2 cellular contexts compared by ENCODE assay signal in the genomic region with DNA sequence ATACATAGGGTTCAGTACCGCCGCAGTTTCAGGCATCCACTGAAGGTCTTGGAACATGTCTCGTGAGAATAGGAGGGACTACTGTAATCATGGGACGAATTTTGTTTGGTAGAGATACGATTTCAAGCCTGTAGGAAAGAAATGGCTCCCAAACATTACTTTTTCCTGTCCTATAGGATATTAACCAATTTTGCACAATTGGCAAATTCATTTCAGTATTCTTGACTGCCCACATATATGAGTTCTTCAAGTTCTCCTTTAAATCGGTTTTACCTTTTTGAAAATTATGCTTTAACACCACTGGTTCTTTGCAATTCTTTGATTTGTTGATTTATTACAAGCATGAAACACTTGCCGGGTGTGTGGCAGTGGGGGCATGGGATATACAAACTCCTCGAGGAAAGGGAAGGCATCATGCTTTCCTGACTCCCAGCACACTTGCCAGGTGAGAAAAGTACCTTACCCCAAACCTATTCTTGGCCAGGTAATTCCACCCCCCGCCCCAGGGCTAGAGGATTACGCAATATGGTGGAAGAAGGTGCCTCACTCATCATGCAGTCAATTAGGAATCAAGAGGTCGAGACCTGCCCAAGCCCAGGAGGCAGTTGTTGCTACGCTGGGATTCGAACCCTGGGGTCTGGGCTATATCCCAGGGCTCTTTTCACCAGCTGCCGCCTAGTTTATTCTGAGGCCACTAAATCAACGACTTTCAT.
TF ChIP-seq lines count a peak whose summit lies in the region.

No MANE protein-coding gene starts in this region.

TF ChIP-seq in HCT116, 20 proteins besides CTCF, POLR2A, EP300 and RAD21:
- no peak for TF ChIP-seq SP1 (IDR thresholded peaks at IDR 0.05; ENCODE audit: low read depth)
- TF ChIP-seq CEBPB (IDR thresholded peaks at IDR 0.05; ENCODE audit: low read depth) = peak; percentile 76; the same call in 1 of the 2 replicates

TF ChIP-seq in HepG2, 621 proteins besides CTCF, POLR2A, EP300 and RAD21:
- TF ChIP-seq CEBPB (IDR thresholded peaks at IDR 0.05; ENCODE audit: borderline replicate concordance, low read depth, low read length) (peak; percentile 90), MAFK (conservative IDR thresholded peaks at IDR 0.05 in 1 of 2, IDR thresholded peaks at IDR 0.05 in 1 of 2; ENCODE audit: low read length in 2 of 2) (peak; percentile 42 to 48; a peak in 1 of 4 replicates), ZNF674 (CRISPR knock-in tag; IDR thresholded peaks at IDR 0.05; ENCODE audit: low read depth) (no peak), ZNF891 (CRISPR knock-in tag; IDR thresholded peaks at IDR 0.05) (0 out of 2 replicates have a peak, but pooled peaks have one; percentile 18), SP5 (CRISPR knock-in tag; IDR thresholded peaks at IDR 0.05; ENCODE audit: borderline replicate concordance, low read depth) (no peak), DMAP1 (CRISPR knock-in tag; IDR thresholded peaks at IDR 0.05) (no peak; the same call in 1 of the 2 replicates), TEAD3 (CRISPR knock-in tag; optimal IDR thresholded peaks at IDR 0.05; ENCODE audit: borderline replicate concordance) (no peak), REL (CRISPR knock-in tag; conservative IDR thresholded peaks at IDR 0.05) (0 out of 2 replicates have a peak, but pooled peaks have one; percentile 30), CEBPG (CRISPR knock-in tag; IDR thresholded peaks at IDR 0.05) (peak; percentile 76), MAFF (IDR thresholded peaks at IDR 0.05; ENCODE audit: low read depth, low read length) (0 out of 2 replicates have a peak, but pooled peaks have one; percentile 11)
- TF ChIP-seq, protein P1, sequence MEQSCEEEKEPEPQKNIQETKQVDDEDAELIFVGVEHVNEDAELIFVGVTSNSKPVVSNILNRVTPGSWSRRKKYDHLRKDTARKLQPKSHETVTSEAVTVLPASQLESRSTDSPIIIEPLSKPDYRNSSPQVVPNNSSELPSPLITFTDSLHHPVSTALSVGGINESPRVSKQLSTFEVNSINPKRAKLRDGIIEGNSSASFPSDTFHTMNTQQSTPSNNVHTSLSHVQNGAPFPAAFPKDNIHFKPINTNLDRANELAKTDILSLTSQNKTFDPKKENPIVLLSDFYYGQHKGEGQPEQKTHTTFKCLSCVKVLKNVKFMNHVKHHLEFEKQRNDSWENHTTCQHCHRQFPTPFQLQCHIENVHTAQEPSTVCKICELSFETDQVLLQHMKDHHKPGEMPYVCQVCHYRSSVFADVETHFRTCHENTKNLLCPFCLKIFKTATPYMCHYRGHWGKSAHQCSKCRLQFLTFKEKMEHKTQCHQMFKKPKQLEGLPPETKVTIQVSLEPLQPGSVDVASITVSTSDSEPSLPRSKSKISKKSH (CRISPR knock-in tag; IDR thresholded peaks at IDR 0.05; ENCODE audit: borderline replicate concordance) = no peak
- TF ChIP-seq, protein P2, sequence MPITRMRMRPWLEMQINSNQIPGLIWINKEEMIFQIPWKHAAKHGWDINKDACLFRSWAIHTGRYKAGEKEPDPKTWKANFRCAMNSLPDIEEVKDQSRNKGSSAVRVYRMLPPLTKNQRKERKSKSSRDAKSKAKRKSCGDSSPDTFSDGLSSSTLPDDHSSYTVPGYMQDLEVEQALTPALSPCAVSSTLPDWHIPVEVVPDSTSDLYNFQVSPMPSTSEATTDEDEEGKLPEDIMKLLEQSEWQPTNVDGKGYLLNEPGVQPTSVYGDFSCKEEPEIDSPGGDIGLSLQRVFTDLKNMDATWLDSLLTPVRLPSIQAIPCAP (CRISPR knock-in tag; IDR thresholded peaks at IDR 0.05; ENCODE audit: low read depth) = no peak
- TF ChIP-seq, protein P3, sequence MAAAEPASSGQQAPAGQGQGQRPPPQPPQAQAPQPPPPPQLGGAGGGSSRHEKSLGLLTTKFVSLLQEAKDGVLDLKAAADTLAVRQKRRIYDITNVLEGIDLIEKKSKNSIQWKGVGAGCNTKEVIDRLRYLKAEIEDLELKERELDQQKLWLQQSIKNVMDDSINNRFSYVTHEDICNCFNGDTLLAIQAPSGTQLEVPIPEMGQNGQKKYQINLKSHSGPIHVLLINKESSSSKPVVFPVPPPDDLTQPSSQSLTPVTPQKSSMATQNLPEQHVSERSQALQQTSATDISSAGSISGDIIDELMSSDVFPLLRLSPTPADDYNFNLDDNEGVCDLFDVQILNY (CRISPR knock-in tag; conservative IDR thresholded peaks at IDR 0.05) = 0 out of 2 replicates have a peak, but pooled peaks have one; percentile 7
TF ChIP-seq in HepG2: peak in this region for 7.
